8 cellular contexts compared by ENCODE assay signal in the genomic region with DNA sequence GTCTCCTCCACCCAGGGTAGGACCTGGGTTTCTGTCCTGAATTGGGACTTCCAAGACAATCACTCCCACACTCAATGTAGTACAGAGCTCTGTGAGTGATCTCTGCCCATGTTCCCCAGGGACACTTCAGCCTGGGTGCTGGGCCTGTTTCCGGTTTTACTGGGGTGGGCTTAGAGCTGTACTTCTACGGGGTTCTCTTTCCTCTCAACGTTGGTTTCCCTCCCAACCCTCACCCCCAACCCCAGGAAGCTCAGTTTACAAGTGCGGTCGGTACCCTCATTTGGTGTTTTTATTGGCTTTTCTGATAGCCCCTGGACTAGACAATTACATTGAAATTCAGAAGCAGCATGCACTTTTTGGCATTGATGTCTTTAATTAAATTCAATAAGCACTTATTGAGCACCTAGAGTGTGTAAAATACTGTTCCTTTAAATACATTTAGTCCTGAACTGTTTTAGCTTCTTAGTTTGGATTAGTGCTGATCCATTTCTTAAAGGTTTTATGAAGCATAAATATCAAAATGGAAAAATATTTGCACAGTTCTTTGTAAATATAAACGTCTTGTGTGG. TPM values are rescaled to one million over a fixed set of nuclear protein-coding genes. Genes with fewer than 3 reads are reported as not detected.
A peak's percentile ranks its signal among the peaks of the same experiment; 100 is the strongest.
DNase-seq lines count a peak whose midpoint lies in the region; ATAC-seq and TF ChIP-seq lines count a peak whose summit lies in the region.

No MANE protein-coding gene starts in this region.

- H3K4me3 Mint-ChIP-seq in activated CD4-positive, alpha-beta T cell treated with anti-CD3 and anti-CD28 coated beads for 36 hours = no peak overlapping the region

- no peaks in the 10 kb centered on the region for H3K27me3 ChIP-seq in right atrium auricular region
- H3K27me3 ChIP-seq in stomach = no peaks in the 10 kb centered on the region

- H3K36me3 Mint-ChIP-seq in activated CD4-positive, alpha-beta T cell treated with anti-CD3 and anti-CD28 coated beads for 36 hours (ENCODE audit: low read depth) = no peaks in the 10 kb centered on the region

- peaks cover 9% of the 10 kb centered on the region for H3K4me1 Mint-ChIP-seq in activated CD4-positive, alpha-beta T cell treated with anti-CD3 and anti-CD28 coated beads for 36 hours

- H3K9me3 Mint-ChIP-seq in activated CD4-positive, alpha-beta T cell treated with anti-CD3 and anti-CD28 coated beads for 36 hours (ENCODE audit: low read depth) = no peaks in the 10 kb centered on the region

- peaks cover 0 to 37% of the 10 kb centered on the region in 2 donors for H3K4me1 ChIP-seq in right atrium auricular region
- H3K4me1 ChIP-seq in stomach = peaks cover 0 to 38% (median 22%) of the 10 kb centered on the region in 4 donors

- H3K9me3 ChIP-seq in right atrium auricular region = no peaks in the 10 kb centered on the region
- H3K9me3 ChIP-seq in stomach = no peaks in the 10 kb centered on the region

- peak overlapping the region; percentile 43 to 97 for H3K27ac ChIP-seq in right atrium auricular region
- H3K27ac ChIP-seq in stomach = peak overlapping the region in 3 of 5 donors; percentile 92 to 95 (median 94)

- intact Hi-C loops in activated CD4-positive, alpha-beta T cell treated with anti-CD3 and anti-CD28 coated beads for 36 hours (cut with DNase I, micrococcal nuclease) = loop anchor here (2.0 to 10.0 kb wide), 11 partner anchors 99 to 1396 kb away; partner anchors contain the start of genes IER5 (in 2 of the 2), ACBD6 (in 1 of the 2), CEP350 (in 1 of the 2) and QSOX1 (in 1 of the 2)
- intact Hi-C loops in stomach (cut with DNase I; ENCODE audit: low total_unique reads) = no loop called here

- POLR2A ChIA-PET in activated CD4-positive, alpha-beta T cell treated with anti-CD3 and anti-CD28 coated beads for 36 hours (lab: Charles Lee) = interaction anchor here (0.6 to 0.7 kb wide), 3 partner anchors 128 to 1575 kb away, joined by 3 to 4 read pairs (median 3); no protein-coding TSS in a partner anchor

- no peak for ATAC-seq in activated CD4-positive, alpha-beta T cell treated with anti-CD3 and anti-CD28 coated beads for 36 hours

- TF ChIP-seq CTCF in right atrium auricular region (IDR thresholded peaks at IDR 0.05) = no peak
- no peak for TF ChIP-seq CTCF in stomach (IDR thresholded peaks at IDR 0.05)

- peak overlapping the region; percentile 53 for H3K27ac Mint-ChIP-seq in activated CD4-positive, alpha-beta T cell treated with anti-CD3 and anti-CD28 coated beads for 36 hours

- H3K36me3 ChIP-seq in right atrium auricular region (no peaks in the 10 kb centered on the region), stomach (no peaks in the 10 kb centered on the region)

- peaks cover 3% of the 10 kb centered on the region for H3K27me3 Mint-ChIP-seq in activated CD4-positive, alpha-beta T cell treated with anti-CD3 and anti-CD28 coated beads for 36 hours

- TF ChIP-seq EP300 in stomach (IDR thresholded peaks at IDR 0.05) = no peak

- TF ChIP-seq POLR2A in stomach (IDR thresholded peaks at IDR 0.05) = no peak

- CTCF ChIA-PET in activated CD4-positive, alpha-beta T cell treated with anti-CD3 and anti-CD28 coated beads for 36 hours (lab: Charles Lee) = interaction anchor here (0.6 to 1.4 kb wide), 8 partner anchors 12 to 457 kb away, joined by 3 to 6 read pairs (median 3); no protein-coding TSS in a partner anchor

- DNase-seq in activated CD4-positive, alpha-beta T cell treated with anti-CD3 and anti-CD28 coated beads for 36 hours = no peak
- no peak for DNase-seq in activated CD4-positive, alpha-beta T cell treated with anti-CD3 and anti-CD28 coated beads, Interleukin-2, amount 50 U/mL, for 4 hours
- DNase-seq in NCI-H69 (lab: John Stamatoyannopoulos, UW) = peak; percentile 27
- no peak for DNase-seq in right atrium auricular region (ENCODE audit: low spot score)
- no peak for DNase-seq in stomach
- DNase-seq in stimulated activated CD4-positive, alpha-beta T cell treated with anti-CD3 and anti-CD28 coated beads, Interleukin-4, amount 100 ng/mL, for 4 hours = no peak
- no peak for DNase-seq in stimulated activated CD4-positive, alpha-beta T cell treated with anti-CD3 and anti-CD28 coated beads, Interleukin-2, amount 100 ng/mL, for 24 hours
- DNase-seq in NCI-H446 (lab: John Stamatoyannopoulos, UW) = no peak

- 43 to 49% (median 45%) methylated on average over 6 of the region's 6 CpGs for WGBS in stomach, 5 donors

- H3K4me3 ChIP-seq in right atrium auricular region = no peak overlapping the region
- H3K4me3 ChIP-seq in stomach = peak overlapping the region in 1 of 4 donors; percentile 93

RNA-seq across cellular contexts. Expression of gene XPR1, which starts 0.5 kb away (rescaled TPM):
- 10 to 100 TPM; 18.4 to 25.2 TPM for total RNA-seq in activated CD4-positive, alpha-beta T cell treated with anti-CD3 and anti-CD28 coated beads for 36 hours
- total RNA-seq in right atrium auricular region (10 to 100 TPM; 30.0 to 53.0 TPM), stomach (10 to 100 TPM in 3 of 5 donors, 1 to 10 TPM in 2; 3.5 to 27.0 (median 10.3) TPM)
- polyA plus RNA-seq in stomach = 1 to 10 TPM in 2 of 3 donors, under 1 TPM in 1; 0.92 to 3.4 (median 1.7) TPM
